1 cellular context compared by ENCODE assay signal in the genomic region with DNA sequence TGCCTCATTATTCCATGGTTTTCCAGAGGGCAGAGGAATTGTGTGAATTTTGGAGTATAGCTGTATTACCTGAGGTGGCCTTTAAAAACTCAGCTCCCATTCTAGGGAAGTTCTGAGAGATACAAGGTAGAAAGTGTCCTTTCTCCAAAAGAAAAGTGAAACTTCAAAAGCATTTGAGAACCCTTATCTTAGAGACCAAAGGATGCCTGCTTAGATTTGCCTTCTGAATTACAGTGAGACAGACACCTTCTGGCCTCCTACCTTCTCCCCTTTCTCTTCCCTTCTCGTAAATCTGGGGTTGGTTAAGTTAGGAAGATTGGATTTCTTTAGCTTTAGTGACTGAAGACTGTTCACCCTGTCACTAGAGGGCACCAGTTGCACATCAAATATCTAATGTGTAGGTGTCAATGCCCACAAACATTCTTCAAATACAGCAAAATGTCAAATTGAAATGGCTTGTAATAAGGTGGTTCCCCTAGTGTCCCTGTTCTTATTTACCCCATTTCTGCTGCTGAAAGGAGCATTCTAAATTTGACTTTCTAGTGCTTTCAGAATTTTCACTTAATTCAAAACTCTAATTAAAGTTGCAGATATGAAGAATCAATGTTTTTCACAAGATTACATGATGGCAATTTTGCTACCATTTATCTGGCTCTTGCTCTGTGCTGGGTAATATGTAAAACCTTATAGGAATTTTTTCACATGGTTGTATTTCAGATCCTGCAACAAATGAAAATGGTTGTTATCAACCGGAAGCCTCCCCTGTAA.
TF ChIP-seq lines count a peak whose summit lies in the region.

No MANE protein-coding gene starts in this region.

TF ChIP-seq in IMR-90, 13 proteins besides CTCF, POLR2A, EP300 and RAD21:
- TF ChIP-seq SMC3 (IDR thresholded peaks at IDR 0.05; ENCODE audit: low read depth, low read length) (peak; percentile 43; the same call in 1 of the 2 replicates), FOS (IDR thresholded peaks at IDR 0.05; ENCODE audit: low read depth, low read length) (no peak)
